ENCODE assay signal across 31 cellular contexts in genomic region chr9:3346549-3346948, GRCh38.
"Had no signal": no experiment of that assay in that cellular context is flagged by ENCODE, and none has a peak within 500 bp of the region (broad histone marks: within the 10 kb centered on the region; RNA-seq: fewer than 3 reads in every experiment).

No MANE protein-coding gene starts in this region.

- DNase-seq: hypothalamus; immature natural killer cell; kidney; left colon; left lung; lower lobe of right lung; mammary epithelial cell; mesendoderm; naive B cell; natural killer cell; nephron progenitor cell; ovary; posterior cingulate gyrus; retina; right cardiac atrium; stimulated activated CD4-positive, alpha-beta T cell treated with anti-CD3 and anti-CD28 coated beads, Interleukin-12 subunit alpha, Interleukin-12 subunit beta, amount 100 ng/mL, for 4 hours; stimulated activated CD4-positive, alpha-beta T cell treated with anti-CD3 and anti-CD28 coated beads, Interleukin-15, amount 100 ng/mL, for 24 hours; stimulated activated CD4-positive, alpha-beta T cell treated with anti-CD3 and anti-CD28 coated beads, Interleukin-4, amount 100 ng/mL, for 24 hours; stimulated activated naive CD4-positive, alpha-beta T cell; tibial artery; upper lobe of left lung had no signal

- H3K27ac ChIP-seq: left lung, lower lobe of right lung, neural progenitor cell, ovary, prostate gland, skin epidermis, suprapubic skin, thoracic aorta, tibial artery, upper lobe of left lung, vagina had no signal

- H3K36me3 ChIP-seq: left lung, lower lobe of right lung, neural progenitor cell, ovary, prostate gland, suprapubic skin, thoracic aorta, tibial artery, upper lobe of left lung, vagina had no signal

- H3K4me3 Mint-ChIP-seq: immature natural killer cell; mesothelial cell of epicardium; naive B cell; natural killer cell; nephron progenitor cell; neural progenitor cell; stimulated activated effector memory CD8-positive, alpha-beta T cell treated with anti-CD3 and anti-CD28 coated beads, Interleukin-12 subunit alpha, Interleukin-12 subunit beta, amount 100 ng/mL, for 72 hours; stimulated activated naive CD8-positive, alpha-beta T cell treated with anti-CD3 and anti-CD28 coated beads, Interleukin-15, Interleukin-2, amounts not matched to agents 100 ng/mL and 50 ng/mL, for 24 hours had no signal

- H3K9ac ChIP-seq: neural progenitor cell had no signal

- H3K36me3 Mint-ChIP-seq: natural killer cell; stimulated activated effector memory CD8-positive, alpha-beta T cell treated with anti-CD3 and anti-CD28 coated beads, Interleukin-12 subunit alpha, Interleukin-12 subunit beta, amount 100 ng/mL, for 72 hours had no signal

- ATAC-seq: left colon; left lung; lower lobe of right lung; natural killer cell; right cardiac atrium; sciatic nerve; stimulated activated effector memory CD8-positive, alpha-beta T cell treated with anti-CD3 and anti-CD28 coated beads, Interleukin-12 subunit alpha, Interleukin-12 subunit beta, amount 100 ng/mL, for 72 hours had no signal

- H2AFZ ChIP-seq: neural progenitor cell had no signal

- H3K27ac Mint-ChIP-seq: immature natural killer cell; mesothelial cell of epicardium; natural killer cell; nephron progenitor cell; neural progenitor cell; stimulated activated effector memory CD8-positive, alpha-beta T cell treated with anti-CD3 and anti-CD28 coated beads, Interleukin-12 subunit alpha, Interleukin-12 subunit beta, amount 100 ng/mL, for 72 hours; stimulated activated naive CD8-positive, alpha-beta T cell treated with anti-CD3 and anti-CD28 coated beads, Interleukin-15, Interleukin-2, amounts not matched to agents 100 ng/mL and 50 ng/mL, for 24 hours had no signal

- H3K9me3 Mint-ChIP-seq: immature natural killer cell; natural killer cell; stimulated activated effector memory CD8-positive, alpha-beta T cell treated with anti-CD3 and anti-CD28 coated beads, Interleukin-12 subunit alpha, Interleukin-12 subunit beta, amount 100 ng/mL, for 72 hours had no signal

- H3K4me1 ChIP-seq: lower lobe of right lung, neural progenitor cell, prostate gland, suprapubic skin, tibial artery, upper lobe of left lung, vagina had no signal

- H3K9me3 ChIP-seq: left lung, lower lobe of right lung, ovary, prostate gland, suprapubic skin, thoracic aorta, tibial artery, upper lobe of left lung, vagina had no signal

- H3K27me3 Mint-ChIP-seq: naive B cell; stimulated activated naive CD8-positive, alpha-beta T cell treated with anti-CD3 and anti-CD28 coated beads, Interleukin-15, Interleukin-2, amounts not matched to agents 100 ng/mL and 50 ng/mL, for 24 hours had no signal

- H3K4me2 ChIP-seq: neural progenitor cell had no signal

- H3K4me3 ChIP-seq: left lung, lower lobe of right lung, neural progenitor cell, ovary, prostate gland, skin epidermis, suprapubic skin, thoracic aorta, tibial artery, upper lobe of left lung, vagina had no signal

- H3K27me3 ChIP-seq: left lung, neural progenitor cell, ovary, suprapubic skin, tibial artery, upper lobe of left lung, vagina had no signal
